Comparison of ENCODE assay signal across 8 cellular contexts in the genomic region with DNA sequence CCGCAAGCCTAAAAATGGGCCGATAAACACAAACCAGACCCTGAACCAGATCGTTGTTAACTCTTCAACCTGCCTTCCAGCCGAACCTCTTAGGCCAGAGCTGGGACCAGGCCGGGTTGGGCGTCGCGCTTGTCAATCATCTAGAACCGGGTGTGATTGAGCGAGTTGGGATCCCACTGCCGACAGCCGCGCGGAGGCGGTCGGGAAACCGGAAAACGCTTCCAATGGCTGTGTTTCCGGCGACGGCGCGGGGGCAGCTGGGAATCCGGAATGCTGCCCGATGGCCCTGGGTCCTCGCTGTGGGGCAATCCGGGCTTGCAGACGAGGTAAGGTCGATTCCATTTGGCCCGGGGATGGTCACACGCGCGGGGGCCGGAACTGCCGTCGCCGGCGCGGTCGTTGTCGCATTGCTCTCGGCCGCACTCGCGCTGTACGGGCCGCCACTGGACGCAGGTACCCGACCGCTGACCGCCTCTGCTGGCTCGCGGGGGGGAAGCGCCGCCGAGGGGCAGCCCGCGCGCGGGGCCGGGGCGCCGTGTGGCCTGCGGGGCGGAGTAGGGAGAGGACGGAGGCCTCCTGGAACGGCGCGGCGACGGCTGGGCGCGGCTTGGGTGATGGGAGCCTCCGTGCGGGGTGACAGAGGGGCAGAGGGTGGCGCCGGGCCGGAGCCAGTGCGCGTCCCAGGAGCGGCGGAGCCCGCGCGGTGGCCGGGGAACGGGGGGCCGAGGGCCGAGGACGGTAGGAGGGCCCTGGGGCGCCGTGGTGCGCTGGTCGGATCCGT. TPM values are rescaled to one million over a fixed set of nuclear protein-coding genes. Genes with fewer than 3 reads are reported as not detected.
DNase-seq lines count a peak whose midpoint lies in the region; ATAC-seq and TF ChIP-seq lines count a peak whose summit lies in the region.

A gene (plus strand): TSS at position 224 of the 781 bp plus-strand sequence. CDS start 57 bp downstream, at position 281.

- H3K27ac ChIP-seq in SU-DHL-6 (ENCODE audit: low read depth, low read length) (0 out of 2 replicates have a peak within 1 kb of the TSS, but pooled peaks have one; percentile 24), ovary (peak within 1 kb of the TSS; percentile 89), thyroid gland (peak within 1 kb of the TSS; percentile 78 to 97 (median 93))

- 0 to 2% (median 1%) methylated on average over 81 to 95 of the region's 95 CpGs for WGBS in ovary, 3 donors
- 3 to 10% methylated on average over 8 to 21 of the region's 95 CpGs for WGBS in thyroid gland, 2 donors

- peak within 1 kb of the TSS; percentile 70 for H3K9ac ChIP-seq in SU-DHL-6 (ENCODE audit: low read length)

- H3K4me2 ChIP-seq in SU-DHL-6 (ENCODE audit: low read depth, low read length, poor library complexity, severe bottlenecking): peak within 1 kb of the TSS; percentile 65

- DNase-seq in GM10248 (ENCODE audit: extremely low spot score) (peak; percentile 97), NCI-H1092 (lab: John Stamatoyannopoulos, UW) (peak; percentile 95), Right ventricle myocardium inferior (ENCODE audit: missing footprints) (peak; percentile 97), ovary (peak; percentile 93 to 94 (median 93)), thyroid gland (peak; percentile 93 to 94)
- DNase-seq in activated naive CD8-positive, alpha-beta T cell treated with anti-CD3 and anti-CD28 coated beads, Interleukin-2, amount 50 U/mL, for 16 hours (ENCODE audit: low read depth, low spot score): peak; percentile 67

- CTCF ChIA-PET in GM10248 (lab: Yijun Ruan, JAX): interaction anchor here (1.0 to 1.4 kb wide), 2 partner anchors 20 to 160 kb away, joined by 4 read pairs; no protein-coding TSS in a partner anchor

- ATAC-seq in HG02588 (IDR thresholded peaks at IDR 0.05; ENCODE audit: unreplicated experiment) (peak; percentile 76), Right ventricle myocardium inferior (peak; percentile 97)

- no peaks in the 10 kb centered on the region for H3F3A ChIP-seq in SU-DHL-6 (ENCODE audit: insufficient read depth)

- TF ChIP-seq POLR2A in ovary (IDR thresholded peaks at IDR 0.05) (peak; percentile 55), thyroid gland (IDR thresholded peaks at IDR 0.05) (peak in 1 of 2 donors; percentile 84)

- H3K9me2 ChIP-seq in SU-DHL-6 (replicated peaks; ENCODE audit: insufficient read depth, low read length): no peaks in the 10 kb centered on the region

- H3K36me3 ChIP-seq in SU-DHL-6 (ENCODE audit: low read length) (no peaks in the 10 kb centered on the region), ovary (no peaks in the 10 kb centered on the region), thyroid gland (no peaks in the 10 kb centered on the region)

- H3K4me3 ChIP-seq in SU-DHL-6 (ENCODE audit: insufficient read depth, low read length, poor library complexity, severe bottlenecking): peak within 1 kb of the TSS; percentile 57
- H3K4me3 ChIP-seq in ovary: peak within 1 kb of the TSS; percentile 81
- H3K4me3 ChIP-seq in thyroid gland (replicated peaks in 1 of 3): peak within 1 kb of the TSS; percentile 77 to 96 (median 95)

- H2AFZ ChIP-seq in SU-DHL-6 (ENCODE audit: low read depth, low read length, severe bottlenecking): peak within 1 kb of the TSS; percentile 77

- peaks cover 45% of the 10 kb centered on the region for H3K79me2 ChIP-seq in SU-DHL-6 (ENCODE audit: insufficient read depth, low read length)

- POLR2A ChIA-PET in GM10248 (lab: Yijun Ruan, JAX): interaction anchor here (1.2 kb wide), 1 partner anchor 97 kb away, joined by 11 read pairs; no protein-coding TSS in a partner anchor

- no peaks in the 10 kb centered on the region for H4K20me1 ChIP-seq in SU-DHL-6 (ENCODE audit: low read depth, low read length)

- intact Hi-C loops in Right ventricle myocardium inferior (cut with DNase I): loop anchor here (2.0 kb wide), 1 partner anchor 97 kb away; a partner anchor contains a TSS
- intact Hi-C loops in ovary (cut with DNase I): loop anchor here in 3 of 4 donors (5.0 to 10.0 kb wide), 3 partner anchors 97 to 299 kb away; a partner anchor contains a TSS
- intact Hi-C loops in thyroid gland (cut with DNase I): no loop called here

- peaks cover 23% of the 10 kb centered on the region for H3K4me1 ChIP-seq in ovary (ENCODE audit: insufficient read depth)
- H3K4me1 ChIP-seq in thyroid gland: peaks cover 31 to 38% of the 10 kb centered on the region in 2 donors

- no peak for TF ChIP-seq CTCF in GM10248 (IDR thresholded peaks at IDR 0.05; ENCODE audit: control extremely low read depth, extremely low read depth, low read depth, missing control alignments)
- no peak for TF ChIP-seq CTCF in SU-DHL-6 (IDR thresholded peaks at IDR 0.05; ENCODE audit: insufficient read depth, low read length, poor library complexity, severe bottlenecking)
- TF ChIP-seq CTCF in ovary (IDR thresholded peaks at IDR 0.05): no peak
- no peak for TF ChIP-seq CTCF in thyroid gland (IDR thresholded peaks at IDR 0.05)

- H3K9me3 ChIP-seq in SU-DHL-6 (ENCODE audit: insufficient read depth, low read length) (no peaks in the 10 kb centered on the region), ovary (no peaks in the 10 kb centered on the region), thyroid gland (no peaks in the 10 kb centered on the region)

- H3K27me3 ChIP-seq in SU-DHL-6 (ENCODE audit: low read length) (no peaks in the 10 kb centered on the region), ovary (no peaks in the 10 kb centered on the region), thyroid gland (no peaks in the 10 kb centered on the region)

- TF ChIP-seq EP300 in ovary (IDR thresholded peaks at IDR 0.05): no peak

RNA-seq across cellular contexts. Expression of the gene that starts here (rescaled TPM):
- total RNA-seq in Right ventricle myocardium inferior (27.9 TPM), ovary (10 to 100 TPM; 38.1 to 67.1 (median 56.9) TPM), thyroid gland (10 to 100 TPM; 38.2 to 46.6 (median 42.8) TPM)
- 10 to 100 TPM; 28.4 to 48.5 TPM for polyA plus RNA-seq in ovary

Comparison
In these comparisons a context has a peak if more than half of its experiments do, and no peak if none do; other contexts are left out.
1. Peak in every context shown above with its lines: DNase-seq, ATAC-seq, H3K4me3 ChIP-seq and H3K27ac ChIP-seq.
2. H3K27ac ChIP-seq: peak in every context shown above with its lines; median percentile 93 in thyroid gland; 89 in ovary; 24 in SU-DHL-6.